ENCODE assay signal across 7 cellular contexts in the genomic region with DNA sequence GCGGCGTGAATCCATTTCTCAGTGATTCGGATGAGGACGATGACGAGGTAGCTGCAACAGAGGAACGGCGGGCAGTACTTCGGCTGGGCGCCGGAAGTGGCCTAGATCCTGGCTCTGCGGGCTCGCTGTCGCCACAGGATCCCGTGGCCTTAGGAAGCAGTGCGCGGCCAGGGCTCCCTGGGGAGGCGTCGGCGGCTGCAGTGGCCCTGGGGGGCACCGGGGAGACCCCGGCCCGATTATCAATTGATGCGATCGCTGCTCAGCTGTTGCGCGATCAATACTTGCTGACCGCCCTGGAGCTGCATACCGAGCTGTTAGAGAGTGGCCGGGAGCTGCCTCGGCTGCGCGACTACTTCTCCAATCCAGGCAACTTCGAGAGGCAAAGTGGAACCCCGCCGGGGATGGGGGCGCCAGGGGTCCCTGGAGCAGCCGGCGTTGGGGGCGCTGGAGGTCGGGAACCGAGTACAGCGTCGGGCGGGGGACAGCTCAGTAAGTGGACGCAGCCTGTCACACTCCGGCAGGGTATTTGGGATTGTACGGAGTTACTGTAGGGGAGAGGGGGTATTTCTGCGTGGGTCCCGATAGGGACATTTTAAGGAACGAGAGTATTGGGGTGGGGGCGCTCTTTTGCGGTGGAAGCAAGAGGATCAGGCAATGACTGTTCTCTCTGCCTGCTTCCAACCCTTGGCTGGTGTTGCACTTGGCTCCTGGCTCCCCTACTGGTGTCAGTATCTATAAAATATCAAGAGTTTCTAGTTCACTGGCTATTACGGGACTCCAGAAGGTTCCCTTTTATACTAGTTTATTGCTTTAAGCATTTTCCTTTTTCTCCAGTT. TPM values are rescaled to one million over a fixed set of nuclear protein-coding genes. Genes with fewer than 3 reads are reported as not detected.
DNase-seq lines count a peak whose midpoint lies in the region; ATAC-seq and TF ChIP-seq lines count a peak whose summit lies in the region.

No MANE protein-coding gene starts in this region.

- DNase-seq in GM10248 (ENCODE audit: extremely low spot score) (peak; percentile 19), NOMO-1 treated with DMSO at 0.1 percent for 48 hours (lab: John Stamatoyannopoulos, UW; ENCODE audit: unreplicated experiment) (peak; percentile 51), germinal center (ENCODE audit: low spot score) (peak; percentile 18), occipital lobe (lab: John Stamatoyannopoulos, UW) (peak; percentile 3)
- DNase-seq in activated naive CD4-positive, alpha-beta T cell treated with Interleukin-2 at 50 U/mL for 16 hours = peak; percentile 22

- TF ChIP-seq CTCF in GM10248 (IDR thresholded peaks at IDR 0.05; ENCODE audit: control extremely low read depth, extremely low read depth, low read depth, missing control alignments) = peak; percentile 4

- ATAC-seq in HG02759 (IDR thresholded peaks at IDR 0.05; ENCODE audit: unreplicated experiment) (peak; percentile 8), HG02571 (IDR thresholded peaks at IDR 0.05; ENCODE audit: unreplicated experiment) (no peak)

- CTCF ChIA-PET in GM10248 (lab: Yijun Ruan, JAX) = interaction anchor here (1.1 to 4.6 kb wide), 6 partner anchors 9 to 795 kb away, joined by 3 to 25 read pairs (median 6); no protein-coding TSS in a partner anchor

- POLR2A ChIA-PET in GM10248 (lab: Yijun Ruan, JAX) = interaction anchor here (0.5 to 0.6 kb wide), 2 partner anchors 12 to 154 kb away, joined by 3 to 8 read pairs; no protein-coding TSS in a partner anchor

RNA-seq across cellular contexts. Expression of a gene that starts 0.7 kb away (rescaled TPM):
- 102 TPM for total RNA-seq in occipital lobe

RNA-seq across cellular contexts. Expression of a gene that starts 0.9 kb away (rescaled TPM):
- 56.8 TPM for total RNA-seq in occipital lobe
